Comparison of ENCODE assay signal across 8 cellular contexts in genomic region chr19:17933414-17934129, GRCh38. TPM values are rescaled to one million over a fixed set of nuclear protein-coding genes. Genes with fewer than 3 reads are reported as not detected.
A peak's percentile ranks its signal among the peaks of the same experiment; 100 is the strongest.
DNase-seq lines count a peak whose midpoint lies in the region; FAIRE-seq lines count a peak whose summit lies in the region.

No MANE protein-coding gene starts in this region.

- H3K9me3 ChIP-seq in iPS-18a (ENCODE audit: control insufficient read depth, low read depth, low read length), result no peaks in the 10 kb centered on the region
- H3K9me3 ChIP-seq in subcutaneous abdominal adipose tissue (ENCODE audit: control insufficient read depth in 5 of 5, low read length in 5 of 5), result no peaks in the 10 kb centered on the region

- DNase-seq in activated CD4-positive, alpha-beta T cell treated with anti-CD3 and anti-CD28 coated beads, Interleukin-2, amount 10 ng/mL, durations not matched to agents 7 days and 5 days, result no peak
- DNase-seq in activated CD4-positive, alpha-beta T cell treated with anti-CD3 and anti-CD28 coated beads, Interleukin-2, amount 50 U/mL, for 1 hour, result no peak
- DNase-seq in activated CD4-positive, alpha-beta memory T cell treated with anti-CD3 and anti-CD28 coated beads, Interleukin-2, amount 10 ng/mL, durations not matched to agents 7 days and 5 days, result no peak
- DNase-seq in NCI-H1417 (lab: John Stamatoyannopoulos, UW) (no peak), GM19239 (ENCODE audit: insufficient read length, low spot score) (no peak), NCI-H1417 treated with DMSO at 0.1 percent for 48 hours (lab: John Stamatoyannopoulos, UW) (no peak)

- no peaks in the 10 kb centered on the region for H3K36me3 ChIP-seq in iPS-18a (ENCODE audit: control insufficient read depth, low read depth, low read length)
- peaks cover 0 to 13% (median 11%) of the 10 kb centered on the region in 5 donors for H3K36me3 ChIP-seq in subcutaneous abdominal adipose tissue (ENCODE audit: control insufficient read depth in 5 of 5, insufficient read depth in 5 of 5, low read length in 5 of 5)

- peak overlapping the region; percentile 89 for H3K9ac ChIP-seq in iPS-18a (ENCODE audit: low read length)
- H3K9ac ChIP-seq in subcutaneous abdominal adipose tissue (ENCODE audit: low read length in 5 of 5), result peak overlapping the region; percentile 50 to 94 (median 88)

- H3K27me3 Mint-ChIP-seq in activated CD4-positive, alpha-beta T cell treated with anti-CD3 and anti-CD28 coated beads, Interleukin-2, amount 10 ng/mL, durations not matched to agents 7 days and 5 days, result no peaks in the 10 kb centered on the region
- no peaks in the 10 kb centered on the region for H3K27me3 Mint-ChIP-seq in activated CD4-positive, alpha-beta memory T cell treated with anti-CD3 and anti-CD28 coated beads, Interleukin-2, amount 10 ng/mL, durations not matched to agents 7 days and 5 days

- peak overlapping the region; percentile 93 for H3K4me3 Mint-ChIP-seq in activated CD4-positive, alpha-beta T cell treated with anti-CD3 and anti-CD28 coated beads, Interleukin-2, amount 10 ng/mL, durations not matched to agents 7 days and 5 days
- H3K4me3 Mint-ChIP-seq in activated CD4-positive, alpha-beta memory T cell treated with anti-CD3 and anti-CD28 coated beads, Interleukin-2, amount 10 ng/mL, durations not matched to agents 7 days and 5 days, result peak overlapping the region; percentile 81

- H3K9me3 Mint-ChIP-seq in activated CD4-positive, alpha-beta T cell treated with anti-CD3 and anti-CD28 coated beads, Interleukin-2, amount 10 ng/mL, durations not matched to agents 7 days and 5 days, result no peaks in the 10 kb centered on the region
- no peaks in the 10 kb centered on the region for H3K9me3 Mint-ChIP-seq in activated CD4-positive, alpha-beta memory T cell treated with anti-CD3 and anti-CD28 coated beads, Interleukin-2, amount 10 ng/mL, durations not matched to agents 7 days and 5 days

- peaks cover 8% of the 10 kb centered on the region for H3K4me1 ChIP-seq in iPS-18a (ENCODE audit: control insufficient read depth, low read depth, low read length)
- H3K4me1 ChIP-seq in subcutaneous abdominal adipose tissue (ENCODE audit: control insufficient read depth in 5 of 5, insufficient read depth in 5 of 5, low read length in 5 of 5), result peaks cover 4 to 27% (median 26%) of the 10 kb centered on the region in 5 donors

- H3K27me3 ChIP-seq in iPS-18a (ENCODE audit: control insufficient read depth, insufficient read depth, low read length), result no peaks in the 10 kb centered on the region
- no peaks in the 10 kb centered on the region for H3K27me3 ChIP-seq in subcutaneous abdominal adipose tissue (ENCODE audit: control insufficient read depth in 5 of 5, insufficient read depth in 4 of 5, low read length in 5 of 5)

- H3K27ac Mint-ChIP-seq in activated CD4-positive, alpha-beta T cell treated with anti-CD3 and anti-CD28 coated beads, Interleukin-2, amount 10 ng/mL, durations not matched to agents 7 days and 5 days, result peak overlapping the region; percentile 97
- H3K27ac Mint-ChIP-seq in activated CD4-positive, alpha-beta memory T cell treated with anti-CD3 and anti-CD28 coated beads, Interleukin-2, amount 10 ng/mL, durations not matched to agents 7 days and 5 days, result peak overlapping the region; percentile 87

- no peak overlapping the region for H3K27ac ChIP-seq in iPS-18a (ENCODE audit: low read length)
- peak overlapping the region; percentile 81 for H3K27ac ChIP-seq in subcutaneous abdominal adipose tissue (ENCODE audit: low read depth, low read length)

- no peak for FAIRE-seq in GM19239 (lab: Jason Lieb, UNC)

- POLR2A ChIA-PET in activated CD4-positive, alpha-beta T cell treated with anti-CD3 and anti-CD28 coated beads, Interleukin-2, amount 10 ng/mL, durations not matched to agents 7 days and 5 days (lab: Charles Lee), result interaction anchor here (0.6 to 2.2 kb wide), 4 partner anchors 9 to 74 kb away, joined by 3 to 38 read pairs (median 4); partner anchors contain the start of genes RPL18A and SLC5A5
- POLR2A ChIA-PET in activated CD4-positive, alpha-beta memory T cell treated with anti-CD3 and anti-CD28 coated beads, Interleukin-2, amount 10 ng/mL, durations not matched to agents 7 days and 5 days (lab: Charles Lee), result interaction anchor here (0.6 to 5.6 kb wide), 18 partner anchors 12 to 666 kb away, joined by 3 to 131 read pairs (median 6); partner anchors contain the start of genes BABAM1, FCHO1, JAK3 and RPL18A

- CTCF ChIA-PET in activated CD4-positive, alpha-beta T cell treated with anti-CD3 and anti-CD28 coated beads, Interleukin-2, amount 10 ng/mL, durations not matched to agents 7 days and 5 days (lab: Charles Lee), result interaction anchor here (0.7 to 10.3 kb wide), 43 partner anchors 11 to 545 kb away, joined by 3 to 326 read pairs (median 4); partner anchors contain the start of genes ARRDC2, IL12RB1, JAK3 and MAP1S
- CTCF ChIA-PET in activated CD4-positive, alpha-beta memory T cell treated with anti-CD3 and anti-CD28 coated beads, Interleukin-2, amount 10 ng/mL, durations not matched to agents 7 days and 5 days (lab: Charles Lee), result interaction anchor here (0.6 to 7.4 kb wide), 27 partner anchors 12 to 548 kb away, joined by 3 to 313 read pairs (median 3); partner anchors contain the start of genes JAK3, PIK3R2, RPL18A and SLC5A5

- H3K36me3 Mint-ChIP-seq in activated CD4-positive, alpha-beta T cell treated with anti-CD3 and anti-CD28 coated beads, Interleukin-2, amount 10 ng/mL, durations not matched to agents 7 days and 5 days (ENCODE audit: low read depth), result peaks cover 4% of the 10 kb centered on the region
- H3K36me3 Mint-ChIP-seq in activated CD4-positive, alpha-beta memory T cell treated with anti-CD3 and anti-CD28 coated beads, Interleukin-2, amount 10 ng/mL, durations not matched to agents 7 days and 5 days (ENCODE audit: low read depth), result no peaks in the 10 kb centered on the region

- H3K4me1 Mint-ChIP-seq in activated CD4-positive, alpha-beta T cell treated with anti-CD3 and anti-CD28 coated beads, Interleukin-2, amount 10 ng/mL, durations not matched to agents 7 days and 5 days, result peaks cover 33% of the 10 kb centered on the region
- H3K4me1 Mint-ChIP-seq in activated CD4-positive, alpha-beta memory T cell treated with anti-CD3 and anti-CD28 coated beads, Interleukin-2, amount 10 ng/mL, durations not matched to agents 7 days and 5 days, result peaks cover 36% of the 10 kb centered on the region

- peak overlapping the region; percentile 96 for H3K4me3 ChIP-seq in iPS-18a (ENCODE audit: low read length)
- H3K4me3 ChIP-seq in subcutaneous abdominal adipose tissue (ENCODE audit: low read depth in 1 of 5, low read length in 5 of 5), result peak overlapping the region; percentile 75 to 92 (median 86)

RNA-seq across cellular contexts. Expression of gene CCDC124, which starts 0.8 kb away (rescaled TPM):
- 10 to 100 TPM; 59.2 to 64.7 TPM for total RNA-seq in activated CD4-positive, alpha-beta T cell treated with anti-CD3 and anti-CD28 coated beads, Interleukin-2, amount 10 ng/mL, durations not matched to agents 7 days and 5 days
- total RNA-seq in activated CD4-positive, alpha-beta memory T cell treated with anti-CD3 and anti-CD28 coated beads, Interleukin-2, amount 10 ng/mL, durations not matched to agents 7 days and 5 days, result 10 to 100 TPM; 59.3 to 60.8 TPM

RNA-seq across cellular contexts. Expression of gene KCNN1, which starts 33.3 kb away (rescaled TPM):
- total RNA-seq in activated CD4-positive, alpha-beta T cell treated with anti-CD3 and anti-CD28 coated beads, Interleukin-2, amount 10 ng/mL, durations not matched to agents 7 days and 5 days, result not detected
- total RNA-seq in activated CD4-positive, alpha-beta memory T cell treated with anti-CD3 and anti-CD28 coated beads, Interleukin-2, amount 10 ng/mL, durations not matched to agents 7 days and 5 days, result not detected
